In the genomic region with DNA sequence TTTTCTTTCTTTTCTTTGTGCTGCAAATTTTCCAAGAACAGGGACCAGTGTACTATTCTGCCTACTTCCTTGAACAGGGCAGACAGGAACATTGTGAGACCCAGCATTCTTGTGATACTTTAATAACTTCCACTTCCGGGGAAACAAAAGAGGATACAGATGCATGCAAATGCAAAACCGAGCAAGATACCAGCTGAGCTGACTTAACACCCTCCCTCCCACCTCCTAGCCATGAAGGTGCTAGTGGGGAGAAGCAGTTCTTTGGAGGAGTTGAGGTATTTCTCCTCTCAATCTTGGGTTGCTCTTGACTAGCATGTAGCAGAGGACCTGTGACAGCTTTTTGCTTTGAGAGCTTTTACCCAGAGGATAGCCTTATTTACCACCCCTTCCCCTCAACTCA, we compare ENCODE assay signal across 19 cellular contexts.
DNase-seq lines count a peak whose midpoint lies in the region; ATAC-seq and TF ChIP-seq lines count a peak whose summit lies in the region.
"Had no signal": no experiment of that assay in that cellular context is flagged by ENCODE, and none has a peak within 500 bp of the region (broad histone marks: within the 10 kb centered on the region; RNA-seq: fewer than 3 reads in every experiment).

No MANE protein-coding gene starts in this region.

- no peaks in the 10 kb centered on the region for H3K9me3 Mint-ChIP-seq in GM23338
- no peaks in the 10 kb centered on the region for H3K9me3 Mint-ChIP-seq in activated T-helper 2 cell treated with anti-CD3 and anti-CD28 coated beads, Interferon-gamma antibody, Interleukin-2, Interleukin-4, amounts not matched to agents 10 μg/mL and 5 μg/mL and 100 μg/mL, durations not matched to agents 14 hours and 24 hours and 36 hours
- H3K9me3 Mint-ChIP-seq: activated naive CD8-positive, alpha-beta T cell treated with anti-CD3 and anti-CD28 coated beads, Interleukin-2, amount 50 U/mL, for 24 hours; T-helper 2 cell treated with Interferon-gamma antibody and Interleukin-4, amounts not matched to agents 5 μg/mL and 100 μg/mL, for 36 hours had no signal

- H3K9ac ChIP-seq in OCI-LY3 (ENCODE audit: low read length) (no peak overlapping the region), smooth muscle cell (ENCODE audit: low read depth) (no peak overlapping the region)

- H3K27ac ChIP-seq in GM23338 (ENCODE audit: low read depth) (no peak overlapping the region), OCI-LY3 (ENCODE audit: low read length) (no peak overlapping the region), smooth muscle cell (ENCODE audit: low read depth) (peak overlapping the region; percentile 87), uterus (no peak overlapping the region)
- H3K27ac ChIP-seq: cardiac muscle cell, left lung, spleen had no signal

- H3F3A ChIP-seq in GM23338 (replicated peaks; ENCODE audit: low read depth) = no peaks in the 10 kb centered on the region
- H3F3A ChIP-seq in smooth muscle cell (ENCODE audit: low read depth) = no peaks in the 10 kb centered on the region

- TF ChIP-seq POLR2A in uterus (IDR thresholded peaks at IDR 0.05) = no peak

- no peak overlapping the region for H3K4me3 Mint-ChIP-seq in GM23338
- H3K4me3 Mint-ChIP-seq in activated T-helper 2 cell treated with anti-CD3 and anti-CD28 coated beads, Interferon-gamma antibody, Interleukin-2, Interleukin-4, amounts not matched to agents 10 μg/mL and 5 μg/mL and 100 μg/mL, durations not matched to agents 14 hours and 24 hours and 36 hours (ENCODE audit: low read depth) = no peak overlapping the region
- H3K4me3 Mint-ChIP-seq: activated naive CD8-positive, alpha-beta T cell treated with anti-CD3 and anti-CD28 coated beads, Interleukin-2, amount 50 U/mL, for 24 hours; T-helper 2 cell treated with Interferon-gamma antibody and Interleukin-4, amounts not matched to agents 5 μg/mL and 100 μg/mL, for 36 hours had no signal

- no peak for TF ChIP-seq CTCF in GM23338 (conservative IDR thresholded peaks at IDR 0.05; ENCODE audit: low read depth in 2 of 2)
- TF ChIP-seq CTCF in OCI-LY3 (IDR thresholded peaks at IDR 0.05; ENCODE audit: low read depth, low read length) = no peak
- no peak for TF ChIP-seq CTCF in smooth muscle cell (IDR thresholded peaks at IDR 0.05; ENCODE audit: borderline replicate concordance, insufficient read depth, poor library complexity, severe bottlenecking)
- no peak for TF ChIP-seq CTCF in uterus (IDR thresholded peaks at IDR 0.05)

- H3K4me2 ChIP-seq in GM23338 = no peak overlapping the region
- H3K4me2 ChIP-seq in OCI-LY3 (ENCODE audit: low read length) = no peak overlapping the region
- no peak overlapping the region for H3K4me2 ChIP-seq in smooth muscle cell

- intact Hi-C loops in activated T-helper 2 cell treated with anti-CD3 and anti-CD28 coated beads, Interferon-gamma antibody, Interleukin-2, Interleukin-4, amounts not matched to agents 10 μg/mL and 5 μg/mL and 100 μg/mL, durations not matched to agents 14 hours and 24 hours and 36 hours (cut with micrococcal nuclease) = no loop called here
- intact Hi-C loops in uterus (cut with DNase I; ENCODE audit: low total_unique reads) = no loop called here

- peak; percentile 71 for ATAC-seq in GM23338
- ATAC-seq: activated naive CD8-positive, alpha-beta T cell treated with anti-CD3 and anti-CD28 coated beads, Interleukin-2, amount 50 U/mL, for 24 hours; left lung had no signal

- peaks cover 25% of the 10 kb centered on the region for H3K4me1 Mint-ChIP-seq in GM23338
- peaks cover 2% of the 10 kb centered on the region for H3K4me1 Mint-ChIP-seq in activated T-helper 2 cell treated with anti-CD3 and anti-CD28 coated beads, Interferon-gamma antibody, Interleukin-2, Interleukin-4, amounts not matched to agents 10 μg/mL and 5 μg/mL and 100 μg/mL, durations not matched to agents 14 hours and 24 hours and 36 hours (ENCODE audit: low read depth)

- H3K9me3 ChIP-seq in OCI-LY3 (ENCODE audit: insufficient read depth, low read length) (no peaks in the 10 kb centered on the region), smooth muscle cell (replicated peaks; ENCODE audit: low read depth) (no peaks in the 10 kb centered on the region), uterus (no peaks in the 10 kb centered on the region)
- H3K9me3 ChIP-seq: left lung, SJSA1, spleen had no signal

- H2AFZ ChIP-seq in GM23338 (no peak overlapping the region), OCI-LY3 (ENCODE audit: low read depth, low read length) (peak overlapping the region; percentile 76; the same call in 1 of the 2 replicates), smooth muscle cell (ENCODE audit: low read depth) (no peak overlapping the region)

- H4K20me1 ChIP-seq in GM23338 (replicated peaks; ENCODE audit: insufficient read depth) (no peaks in the 10 kb centered on the region), OCI-LY3 (ENCODE audit: insufficient read depth, low read length) (no peaks in the 10 kb centered on the region), smooth muscle cell (ENCODE audit: low read depth) (no peaks in the 10 kb centered on the region)

- H3K27ac Mint-ChIP-seq in GM23338 = no peak overlapping the region
- H3K27ac Mint-ChIP-seq in activated T-helper 2 cell treated with anti-CD3 and anti-CD28 coated beads, Interferon-gamma antibody, Interleukin-2, Interleukin-4, amounts not matched to agents 10 μg/mL and 5 μg/mL and 100 μg/mL, durations not matched to agents 14 hours and 24 hours and 36 hours = no peak overlapping the region
- H3K27ac Mint-ChIP-seq: activated naive CD8-positive, alpha-beta T cell treated with anti-CD3 and anti-CD28 coated beads, Interleukin-2, amount 50 U/mL, for 24 hours; T-helper 2 cell treated with Interferon-gamma antibody and Interleukin-4, amounts not matched to agents 5 μg/mL and 100 μg/mL, for 36 hours had no signal

- no peaks in the 10 kb centered on the region for H3K9me2 ChIP-seq in GM23338 (ENCODE audit: insufficient read depth)

- H3K4me3 ChIP-seq in GM23338 = no peak overlapping the region
- no peak overlapping the region for H3K4me3 ChIP-seq in OCI-LY3 (ENCODE audit: low read length)
- no peak overlapping the region for H3K4me3 ChIP-seq in smooth muscle cell
- no peak overlapping the region for H3K4me3 ChIP-seq in uterus
- H3K4me3 ChIP-seq: cardiac muscle cell, left lung, SJSA1, spleen had no signal

- H3K27me3 ChIP-seq in GM23338 (ENCODE audit: insufficient read depth) (no peaks in the 10 kb centered on the region), OCI-LY3 (ENCODE audit: low read depth, low read length) (no peaks in the 10 kb centered on the region), smooth muscle cell (ENCODE audit: low read depth) (no peaks in the 10 kb centered on the region), uterus (no peaks in the 10 kb centered on the region)
- H3K27me3 ChIP-seq: cardiac muscle cell, left lung, SJSA1, spleen had no signal

- DNase-seq in GM23338 (ENCODE audit: low spot score) = peak; percentile 49
- DNase-seq in iPS DF 19.7 (ENCODE audit: low read depth, low spot score) = peak; percentile 23
- DNase-seq in smooth muscle cell (lab: John Stamatoyannopoulos, UW; ENCODE audit: unreplicated experiment) = no peak
- DNase-seq in activated T-helper 2 cell treated with anti-CD3 and anti-CD28 coated beads, Interferon-gamma antibody, Interleukin-2, Interleukin-4, amounts not matched to agents 10 μg/mL and 5 μg/mL and 100 μg/mL, durations not matched to agents 14 hours and 24 hours and 36 hours (ENCODE audit: low spot score) = no peak
- no peak for DNase-seq in stimulated activated CD4-positive, alpha-beta T cell treated with anti-CD3 and anti-CD28 coated beads, Interleukin-15, amount 100 ng/mL, for 24 hours
- DNase-seq in activated naive CD4-positive, alpha-beta T cell treated with Interleukin-2 at 50 U/mL for 16 hours = no peak
- DNase-seq in uterus = no peak
- DNase-seq: activated naive CD8-positive, alpha-beta T cell treated with anti-CD3 and anti-CD28 coated beads, Interleukin-2, amount 50 U/mL, for 24 hours; hippocampal formation; left lung; NCI-H1436; NCI-H226; OCI-M1; spleen had no signal

- H3K4me1 ChIP-seq in GM23338 (ENCODE audit: insufficient read depth) (peaks cover 19% of the 10 kb centered on the region), OCI-LY3 (ENCODE audit: low read length) (no peaks in the 10 kb centered on the region; the same call in 1 of the 2 replicates), smooth muscle cell (ENCODE audit: low read depth) (peaks cover 6% of the 10 kb centered on the region), uterus (no peaks in the 10 kb centered on the region)
- H3K4me1 ChIP-seq: left lung, spleen had no signal

- H3K36me3 ChIP-seq in GM23338 (ENCODE audit: insufficient read depth) = no peaks in the 10 kb centered on the region
- no peaks in the 10 kb centered on the region for H3K36me3 ChIP-seq in OCI-LY3 (replicated peaks; ENCODE audit: low read depth, low read length)
- H3K36me3 ChIP-seq in smooth muscle cell (ENCODE audit: low read depth) = no peaks in the 10 kb centered on the region
- no peaks in the 10 kb centered on the region for H3K36me3 ChIP-seq in uterus
- H3K36me3 ChIP-seq: cardiac muscle cell, left lung, SJSA1, spleen had no signal

- H3K27me3 Mint-ChIP-seq in GM23338 (ENCODE audit: insufficient read depth, low read depth, poor library complexity) = no peaks in the 10 kb centered on the region
- peaks cover 3% of the 10 kb centered on the region for H3K27me3 Mint-ChIP-seq in activated T-helper 2 cell treated with anti-CD3 and anti-CD28 coated beads, Interferon-gamma antibody, Interleukin-2, Interleukin-4, amounts not matched to agents 10 μg/mL and 5 μg/mL and 100 μg/mL, durations not matched to agents 14 hours and 24 hours and 36 hours (ENCODE audit: low read depth)
- H3K27me3 Mint-ChIP-seq: activated naive CD8-positive, alpha-beta T cell treated with anti-CD3 and anti-CD28 coated beads, Interleukin-2, amount 50 U/mL, for 24 hours; progenitor cell of endocrine pancreas had no signal

- 14% methylated on average over 2 of the region's 2 CpGs for WGBS in smooth muscle cell (ENCODE audit: low lambda C conversion rate)

- H3K79me2 ChIP-seq in GM23338 (replicated peaks; ENCODE audit: insufficient read depth) (no peaks in the 10 kb centered on the region), OCI-LY3 (ENCODE audit: low read length) (no peaks in the 10 kb centered on the region), smooth muscle cell (ENCODE audit: low read depth) (no peaks in the 10 kb centered on the region)

- H3K36me3 Mint-ChIP-seq in GM23338 (ENCODE audit: low read depth) = no peaks in the 10 kb centered on the region
- no peaks in the 10 kb centered on the region for H3K36me3 Mint-ChIP-seq in activated T-helper 2 cell treated with anti-CD3 and anti-CD28 coated beads, Interferon-gamma antibody, Interleukin-2, Interleukin-4, amounts not matched to agents 10 μg/mL and 5 μg/mL and 100 μg/mL, durations not matched to agents 14 hours and 24 hours and 36 hours (ENCODE audit: low read depth)

TF ChIP-seq in GM23338, 12 proteins besides CTCF, POLR2A, EP300 and RAD21 (continues in another document):
- TF ChIP-seq, protein P1, sequence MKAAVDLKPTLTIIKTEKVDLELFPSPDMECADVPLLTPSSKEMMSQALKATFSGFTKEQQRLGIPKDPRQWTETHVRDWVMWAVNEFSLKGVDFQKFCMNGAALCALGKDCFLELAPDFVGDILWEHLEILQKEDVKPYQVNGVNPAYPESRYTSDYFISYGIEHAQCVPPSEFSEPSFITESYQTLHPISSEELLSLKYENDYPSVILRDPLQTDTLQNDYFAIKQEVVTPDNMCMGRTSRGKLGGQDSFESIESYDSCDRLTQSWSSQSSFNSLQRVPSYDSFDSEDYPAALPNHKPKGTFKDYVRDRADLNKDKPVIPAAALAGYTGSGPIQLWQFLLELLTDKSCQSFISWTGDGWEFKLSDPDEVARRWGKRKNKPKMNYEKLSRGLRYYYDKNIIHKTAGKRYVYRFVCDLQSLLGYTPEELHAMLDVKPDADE (IDR thresholded peaks at IDR 0.05) = no peak

Comparison
In these comparisons a context has a peak if more than half of its experiments do, and no peak if none do; other contexts are left out.
1. DNase-seq: peak in GM23338 (single experiment) and iPS DF 19.7 (single experiment); none in smooth muscle cell (single experiment), activated T-helper 2 cell treated with anti-CD3 and anti-CD28 coated beads, Interferon-gamma antibody, Interleukin-2, Interleukin-4, amounts not matched to agents 10 μg/mL and 5 μg/mL and 100 μg/mL, durations not matched to agents 14 hours and 24 hours and 36 hours (single experiment), stimulated activated CD4-positive, alpha-beta T cell treated with anti-CD3 and anti-CD28 coated beads, Interleukin-15, amount 100 ng/mL, for 24 hours (single experiment), activated naive CD4-positive, alpha-beta T cell treated with Interleukin-2 at 50 U/mL for 16 hours (single experiment) and uterus (0 of 2).